In the genomic region with DNA sequence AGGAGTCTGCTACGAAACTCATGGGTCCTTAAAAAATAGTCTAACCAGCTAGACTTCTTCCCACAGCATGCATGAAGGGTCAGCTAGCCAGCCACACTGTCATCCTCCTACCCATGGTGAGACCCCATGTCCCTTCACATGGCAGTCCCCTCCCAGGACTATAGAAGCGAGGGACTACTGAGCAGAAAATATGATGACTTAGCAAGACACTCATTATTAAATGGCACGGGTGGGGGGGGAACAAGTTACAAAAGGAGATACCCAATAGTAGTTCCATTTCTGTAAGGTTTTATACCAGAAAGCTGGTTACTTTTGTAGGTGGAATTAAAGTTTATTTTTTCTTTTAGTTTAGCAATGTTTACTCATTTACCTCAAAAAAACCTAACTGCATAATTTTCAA, we compare ENCODE assay signal across 34 cellular contexts. TPM values are rescaled to one million over a fixed set of nuclear protein-coding genes. Genes with fewer than 3 reads are reported as not detected.
"Had no signal": no experiment of that assay in that cellular context is flagged by ENCODE, and none has a peak within 500 bp of the region (broad histone marks: within the 10 kb centered on the region; RNA-seq: fewer than 3 reads in every experiment).

No MANE protein-coding gene starts in this region.

- H3K4me1 Mint-ChIP-seq: activated B cell treated with CpG ODN at 0.5 μM for 24 hours; activated T-helper 17 cell treated with anti-CD3 and anti-CD28 coated beads, Interleukin-2, amount 50 U/mL, for 72 hours; central memory CD8-positive, alpha-beta T cell; T-helper 17 cell had no signal

- H3K27ac ChIP-seq: brain microvascular endothelial cell, coronary artery, epithelial cell of prostate, esophagus squamous epithelium, gastroesophageal sphincter, WERI-Rb-1 had no signal

- H3K9me3 Mint-ChIP-seq: activated B cell treated with CpG ODN at 0.5 μM for 24 hours; central memory CD8-positive, alpha-beta T cell had no signal

- ATAC-seq: activated CD4-positive, CD25-positive, alpha-beta regulatory T cell treated with anti-CD3 and anti-CD28 coated beads, Interleukin-2, amount 50 U/mL, for 24 hours; activated CD8-positive, alpha-beta T cell treated with anti-CD3 and anti-CD28 coated beads for 36 hours; activated T-cell treated with anti-CD3 and anti-CD28 coated beads, Interleukin-2, amount 50 U/mL, for 4 hours; activated T-helper 17 cell treated with anti-CD3 and anti-CD28 coated beads, Interleukin-2, amount 50 U/mL, for 72 hours; gastroesophageal sphincter; T-helper 17 cell had no signal

- H3K27me3 Mint-ChIP-seq: activated B cell treated with CpG ODN at 0.5 μM for 24 hours; dendritic cell treated with granulocyte-macrophage colony-stimulating factor and Interleukin-4, amounts not matched to agents 40 ng/mL and 50 ng/mL, for 4 days had no signal

- FAIRE-seq: astrocyte, bronchial epithelial cell, endothelial cell of umbilical vein had no signal

- H3K4me1 ChIP-seq: esophagus squamous epithelium, gastroesophageal sphincter had no signal

- DNase-seq: activated B cell treated with CpG ODN at 0.5 μM for 24 hours; activated CD4-positive, alpha-beta T cell treated with anti-CD3 and anti-CD28 coated beads for 48 hours; activated CD4-positive, alpha-beta T cell treated with anti-CD3 and anti-CD28 coated beads, Interleukin-2, amount 50 U/mL, for 1 hour; activated CD4-positive, alpha-beta T cell treated with anti-CD3 and anti-CD28 coated beads, Interleukin-2, amount 50 U/mL, for 48 hours; activated CD8-positive, alpha-beta memory T cell treated with anti-CD3 and anti-CD28 coated beads for 24 hours; activated CD8-positive, alpha-beta T cell treated with anti-CD3 and anti-CD28 coated beads for 36 hours; activated effector memory CD4-positive, alpha-beta T cell treated with Interleukin-2 at 50 U/mL for 16 hours; activated gamma-delta T cell treated with Interleukin-2 at 50 U/mL for 16 hours; activated naive CD4-positive, alpha-beta T cell treated with anti-CD3 and anti-CD28 coated beads, Interleukin-2, amount 50 U/mL, for 16 hours; activated naive CD4-positive, alpha-beta T cell treated with Interleukin-2 at 50 U/mL for 16 hours; activated T-cell treated with anti-CD3 and anti-CD28 coated beads, Interleukin-2, amount 50 U/mL, for 4 hours; amniotic stem cell; anterior cingulate cortex; brain microvascular endothelial cell; effector memory CD4-positive, alpha-beta T cell; esophagus squamous epithelium; foreskin melanocyte; T-helper 17 cell; T1000; WERI-Rb-1 had no signal

- H3K4me3 ChIP-seq: coronary artery, dorsolateral prefrontal cortex, esophagus squamous epithelium, gastroesophageal sphincter had no signal

- H3K27me3 ChIP-seq: brain microvascular endothelial cell, dorsolateral prefrontal cortex, esophagus squamous epithelium, gastroesophageal sphincter had no signal

- H3K27ac Mint-ChIP-seq: activated B cell treated with CpG ODN at 0.5 μM for 24 hours; activated CD8-positive, alpha-beta T cell treated with anti-CD3 and anti-CD28 coated beads for 36 hours; activated naive CD8-positive, alpha-beta T cell; activated T-helper 17 cell treated with anti-CD3 and anti-CD28 coated beads, Interleukin-2, amount 50 U/mL, for 72 hours; dendritic cell treated with granulocyte-macrophage colony-stimulating factor and Interleukin-4, amounts not matched to agents 40 ng/mL and 50 ng/mL, for 4 days; T-helper 17 cell; T-helper 2 cell treated with Interferon-gamma antibody and Interleukin-4, amounts not matched to agents 5 μg/mL and 100 μg/mL, for 36 hours had no signal

- H3K36me3 ChIP-seq: brain microvascular endothelial cell, esophagus squamous epithelium, gastroesophageal sphincter, WERI-Rb-1 had no signal

- H3K36me3 Mint-ChIP-seq: activated naive CD8-positive, alpha-beta T cell had no signal

- H3K4me3 Mint-ChIP-seq: activated B cell treated with CpG ODN at 0.5 μM for 24 hours; activated CD8-positive, alpha-beta T cell treated with anti-CD3 and anti-CD28 coated beads for 36 hours; activated naive CD8-positive, alpha-beta T cell; activated T-cell treated with anti-CD3 and anti-CD28 coated beads, Interleukin-2, amount 50 U/mL, for 4 hours; activated T-helper 17 cell treated with anti-CD3 and anti-CD28 coated beads, Interleukin-2, amount 50 U/mL, for 72 hours; central memory CD8-positive, alpha-beta T cell; dendritic cell treated with granulocyte-macrophage colony-stimulating factor and Interleukin-4, amounts not matched to agents 40 ng/mL and 50 ng/mL, for 4 days; T-helper 17 cell; T-helper 2 cell treated with Interferon-gamma antibody and Interleukin-4, amounts not matched to agents 5 μg/mL and 100 μg/mL, for 36 hours had no signal

RNA-seq across cellular contexts. Expression of a gene that starts 31.5 kb away (rescaled TPM):
- total RNA-seq: activated B cell treated with CpG ODN at 0.5 μM for 24 hours; activated CD8-positive, alpha-beta T cell treated with anti-CD3 and anti-CD28 coated beads for 36 hours; bronchial epithelial cell; esophagus squamous epithelium; fibroblast of villous mesenchyme had no signal
